1 cellular context compared by ENCODE assay signal in genomic region chr6:111572216-111572706, GRCh38.
TF ChIP-seq lines count a peak whose summit lies in the region.

No MANE protein-coding gene starts in this region.

TF ChIP-seq in HepG2, 621 proteins besides CTCF, POLR2A, EP300 and RAD21 (continued from another document and continues in another):
- peak; percentile 81; the same call in 1 of the 2 replicates for TF ChIP-seq KDM4B (CRISPR knock-in tag; IDR thresholded peaks at IDR 0.05)
- peak; percentile 77; the same call in 1 of the 2 replicates for TF ChIP-seq IRF2 (CRISPR knock-in tag; IDR thresholded peaks at IDR 0.05)
- no peak for TF ChIP-seq CCAR2 (optimal IDR thresholded peaks at IDR 0.05; ENCODE audit: low read depth, low read length)
- TF ChIP-seq SMAD1 (CRISPR knock-in tag; IDR thresholded peaks at IDR 0.05; ENCODE audit: borderline replicate concordance, low read depth): no peak
- no peak for TF ChIP-seq RFXANK (CRISPR knock-in tag; IDR thresholded peaks at IDR 0.05)
- TF ChIP-seq PRPF4 (IDR thresholded peaks at IDR 0.05; ENCODE audit: low read depth, low read length, poor library complexity, severe bottlenecking): no peak
- no peak for TF ChIP-seq ZFP90 (CRISPR knock-in tag; IDR thresholded peaks at IDR 0.05; ENCODE audit: borderline replicate concordance)
- no peak for TF ChIP-seq JUND (CRISPR knock-in tag; IDR thresholded peaks at IDR 0.05)
- TF ChIP-seq DMAP1 (CRISPR knock-in tag; IDR thresholded peaks at IDR 0.05): peak; percentile 55; the same call in 1 of the 2 replicates
- TF ChIP-seq BRF2 (CRISPR knock-in tag; IDR thresholded peaks at IDR 0.05): no peak
- no peak for TF ChIP-seq ATF7-NPFF (CRISPR knock-in tag; IDR thresholded peaks at IDR 0.05; ENCODE audit: low read depth)
- peak; percentile 80; the same call in 1 of the 2 replicates for TF ChIP-seq MIXL1 (CRISPR knock-in tag; IDR thresholded peaks at IDR 0.05)
- TF ChIP-seq, protein P1, sequence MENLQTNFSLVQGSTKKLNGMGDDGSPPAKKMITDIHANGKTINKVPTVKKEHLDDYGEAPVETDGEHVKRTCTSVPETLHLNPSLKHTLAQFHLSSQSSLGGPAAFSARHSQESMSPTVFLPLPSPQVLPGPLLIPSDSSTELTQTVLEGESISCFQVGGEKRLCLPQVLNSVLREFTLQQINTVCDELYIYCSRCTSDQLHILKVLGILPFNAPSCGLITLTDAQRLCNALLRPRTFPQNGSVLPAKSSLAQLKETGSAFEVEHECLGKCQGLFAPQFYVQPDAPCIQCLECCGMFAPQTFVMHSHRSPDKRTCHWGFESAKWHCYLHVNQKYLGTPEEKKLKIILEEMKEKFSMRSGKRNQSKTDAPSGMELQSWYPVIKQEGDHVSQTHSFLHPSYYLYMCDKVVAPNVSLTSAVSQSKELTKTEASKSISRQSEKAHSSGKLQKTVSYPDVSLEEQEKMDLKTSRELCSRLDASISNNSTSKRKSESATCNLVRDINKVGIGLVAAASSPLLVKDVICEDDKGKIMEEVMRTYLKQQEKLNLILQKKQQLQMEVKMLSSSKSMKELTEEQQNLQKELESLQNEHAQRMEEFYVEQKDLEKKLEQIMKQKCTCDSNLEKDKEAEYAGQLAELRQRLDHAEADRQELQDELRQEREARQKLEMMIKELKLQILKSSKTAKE (CRISPR knock-in tag; IDR thresholded peaks at IDR 0.05; ENCODE audit: borderline replicate concordance): no peak
- TF ChIP-seq, protein P2, sequence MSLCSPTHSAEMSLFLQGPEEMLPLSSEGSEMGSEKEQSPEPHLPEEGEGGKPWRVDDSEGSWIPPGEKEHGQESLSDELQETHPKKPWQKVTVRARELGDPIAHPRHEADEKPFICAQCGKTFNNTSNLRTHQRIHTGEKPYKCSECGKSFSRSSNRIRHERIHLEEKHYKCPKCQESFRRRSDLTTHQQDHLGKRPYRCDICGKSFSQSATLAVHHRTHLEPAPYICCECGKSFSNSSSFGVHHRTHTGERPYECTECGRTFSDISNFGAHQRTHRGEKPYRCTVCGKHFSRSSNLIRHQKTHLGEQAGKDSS (CRISPR knock-in tag; IDR thresholded peaks at IDR 0.05; ENCODE audit: borderline replicate concordance, low read depth): no peak
- TF ChIP-seq, protein P3, sequence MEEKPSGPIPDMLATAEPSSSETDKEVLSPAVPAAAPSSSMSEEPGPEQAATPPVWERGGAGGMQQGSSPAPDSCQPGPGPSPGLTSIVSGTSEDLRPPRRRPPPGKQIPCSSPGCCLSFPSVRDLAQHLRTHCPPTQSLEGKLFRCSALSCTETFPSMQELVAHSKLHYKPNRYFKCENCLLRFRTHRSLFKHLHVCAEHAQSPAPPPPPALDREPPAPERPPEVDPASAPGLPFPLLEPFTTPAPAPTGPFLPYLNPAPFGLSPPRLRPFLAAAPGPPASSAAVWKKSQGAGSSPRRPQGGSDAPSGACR (CRISPR knock-in tag; IDR thresholded peaks at IDR 0.05): no peak
- peak; percentile 70; the same call in 1 of the 2 replicates for TF ChIP-seq ZNF264 (CRISPR knock-in tag; IDR thresholded peaks at IDR 0.05)
- TF ChIP-seq, protein P4, sequence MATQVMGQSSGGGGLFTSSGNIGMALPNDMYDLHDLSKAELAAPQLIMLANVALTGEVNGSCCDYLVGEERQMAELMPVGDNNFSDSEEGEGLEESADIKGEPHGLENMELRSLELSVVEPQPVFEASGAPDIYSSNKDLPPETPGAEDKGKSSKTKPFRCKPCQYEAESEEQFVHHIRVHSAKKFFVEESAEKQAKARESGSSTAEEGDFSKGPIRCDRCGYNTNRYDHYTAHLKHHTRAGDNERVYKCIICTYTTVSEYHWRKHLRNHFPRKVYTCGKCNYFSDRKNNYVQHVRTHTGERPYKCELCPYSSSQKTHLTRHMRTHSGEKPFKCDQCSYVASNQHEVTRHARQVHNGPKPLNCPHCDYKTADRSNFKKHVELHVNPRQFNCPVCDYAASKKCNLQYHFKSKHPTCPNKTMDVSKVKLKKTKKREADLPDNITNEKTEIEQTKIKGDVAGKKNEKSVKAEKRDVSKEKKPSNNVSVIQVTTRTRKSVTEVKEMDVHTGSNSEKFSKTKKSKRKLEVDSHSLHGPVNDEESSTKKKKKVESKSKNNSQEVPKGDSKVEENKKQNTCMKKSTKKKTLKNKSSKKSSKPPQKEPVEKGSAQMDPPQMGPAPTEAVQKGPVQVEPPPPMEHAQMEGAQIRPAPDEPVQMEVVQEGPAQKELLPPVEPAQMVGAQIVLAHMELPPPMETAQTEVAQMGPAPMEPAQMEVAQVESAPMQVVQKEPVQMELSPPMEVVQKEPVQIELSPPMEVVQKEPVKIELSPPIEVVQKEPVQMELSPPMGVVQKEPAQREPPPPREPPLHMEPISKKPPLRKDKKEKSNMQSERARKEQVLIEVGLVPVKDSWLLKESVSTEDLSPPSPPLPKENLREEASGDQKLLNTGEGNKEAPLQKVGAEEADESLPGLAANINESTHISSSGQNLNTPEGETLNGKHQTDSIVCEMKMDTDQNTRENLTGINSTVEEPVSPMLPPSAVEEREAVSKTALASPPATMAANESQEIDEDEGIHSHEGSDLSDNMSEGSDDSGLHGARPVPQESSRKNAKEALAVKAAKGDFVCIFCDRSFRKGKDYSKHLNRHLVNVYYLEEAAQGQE (IDR thresholded peaks at IDR 0.05; ENCODE audit: borderline replicate concordance in 1 of 2, low read depth in 1 of 2, low read length in 2 of 2): peak in 1 of 2 experiments; percentile 51; a peak in 1 of 4 replicates
- no peak for TF ChIP-seq MBD4 (IDR thresholded peaks at IDR 0.05; ENCODE audit: borderline replicate concordance, low read length)
- no peak for TF ChIP-seq NPAS2 (CRISPR knock-in tag; IDR thresholded peaks at IDR 0.05; ENCODE audit: borderline replicate concordance)
- no peak for TF ChIP-seq SP1 (IDR thresholded peaks at IDR 0.05)
- TF ChIP-seq SP1 (CRISPR knock-in tag; IDR thresholded peaks at IDR 0.05): no peak
- TF ChIP-seq ZHX1 (CRISPR knock-in tag; IDR thresholded peaks at IDR 0.05; ENCODE audit: low read depth): peak; percentile 96
- TF ChIP-seq, protein P5, sequence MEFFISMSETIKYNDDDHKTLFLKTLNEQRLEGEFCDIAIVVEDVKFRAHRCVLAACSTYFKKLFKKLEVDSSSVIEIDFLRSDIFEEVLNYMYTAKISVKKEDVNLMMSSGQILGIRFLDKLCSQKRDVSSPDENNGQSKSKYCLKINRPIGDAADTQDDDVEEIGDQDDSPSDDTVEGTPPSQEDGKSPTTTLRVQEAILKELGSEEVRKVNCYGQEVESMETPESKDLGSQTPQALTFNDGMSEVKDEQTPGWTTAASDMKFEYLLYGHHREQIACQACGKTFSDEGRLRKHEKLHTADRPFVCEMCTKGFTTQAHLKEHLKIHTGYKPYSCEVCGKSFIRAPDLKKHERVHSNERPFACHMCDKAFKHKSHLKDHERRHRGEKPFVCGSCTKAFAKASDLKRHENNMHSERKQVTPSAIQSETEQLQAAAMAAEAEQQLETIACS (CRISPR knock-in tag; IDR thresholded peaks at IDR 0.05): no peak
- TF ChIP-seq ERF (CRISPR knock-in tag; IDR thresholded peaks at IDR 0.05): peak; percentile 89
- TF ChIP-seq CEBPG (CRISPR knock-in tag; IDR thresholded peaks at IDR 0.05): no peak; the same call in 1 of the 2 replicates
- TF ChIP-seq, protein P6, sequence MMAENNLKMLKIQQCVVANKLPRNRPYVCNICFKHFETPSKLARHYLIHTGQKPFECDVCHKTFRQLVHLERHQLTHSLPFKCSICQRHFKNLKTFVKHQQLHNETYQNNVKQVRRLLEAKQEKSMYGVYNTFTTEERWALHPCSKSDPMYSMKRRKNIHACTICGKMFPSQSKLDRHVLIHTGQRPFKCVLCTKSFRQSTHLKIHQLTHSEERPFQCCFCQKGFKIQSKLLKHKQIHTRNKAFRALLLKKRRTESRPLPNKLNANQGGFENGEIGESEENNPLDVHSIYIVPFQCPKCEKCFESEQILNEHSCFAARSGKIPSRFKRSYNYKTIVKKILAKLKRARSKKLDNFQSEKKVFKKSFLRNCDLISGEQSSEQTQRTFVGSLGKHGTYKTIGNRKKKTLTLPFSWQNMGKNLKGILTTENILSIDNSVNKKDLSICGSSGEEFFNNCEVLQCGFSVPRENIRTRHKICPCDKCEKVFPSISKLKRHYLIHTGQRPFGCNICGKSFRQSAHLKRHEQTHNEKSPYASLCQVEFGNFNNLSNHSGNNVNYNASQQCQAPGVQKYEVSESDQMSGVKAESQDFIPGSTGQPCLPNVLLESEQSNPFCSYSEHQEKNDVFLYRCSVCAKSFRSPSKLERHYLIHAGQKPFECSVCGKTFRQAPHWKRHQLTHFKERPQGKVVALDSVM (CRISPR knock-in tag; IDR thresholded peaks at IDR 0.05): no peak
- TF ChIP-seq AHR (CRISPR knock-in tag; IDR thresholded peaks at IDR 0.05): no peak
- peak; percentile 60; the same call in 1 of the 2 replicates for TF ChIP-seq WIZ (CRISPR knock-in tag; IDR thresholded peaks at IDR 0.05)
- peak; percentile 66; the same call in 1 of the 2 replicates for TF ChIP-seq ZSCAN9 (CRISPR knock-in tag; IDR thresholded peaks at IDR 0.05; ENCODE audit: borderline replicate concordance)
- peak; percentile 55; the same call in 1 of the 2 replicates for TF ChIP-seq ZNF501 (CRISPR knock-in tag; IDR thresholded peaks at IDR 0.05)
- no peak for TF ChIP-seq ZNF44 (CRISPR knock-in tag; IDR thresholded peaks at IDR 0.05)
- no peak for TF ChIP-seq ZC3H4 (CRISPR knock-in tag; IDR thresholded peaks at IDR 0.05; ENCODE audit: borderline replicate concordance)
- 0 out of 2 replicates have a peak, but pooled peaks have one; percentile 38 for TF ChIP-seq ZBTB43 (CRISPR knock-in tag; conservative IDR thresholded peaks at IDR 0.05)
- TF ChIP-seq, protein P7, sequence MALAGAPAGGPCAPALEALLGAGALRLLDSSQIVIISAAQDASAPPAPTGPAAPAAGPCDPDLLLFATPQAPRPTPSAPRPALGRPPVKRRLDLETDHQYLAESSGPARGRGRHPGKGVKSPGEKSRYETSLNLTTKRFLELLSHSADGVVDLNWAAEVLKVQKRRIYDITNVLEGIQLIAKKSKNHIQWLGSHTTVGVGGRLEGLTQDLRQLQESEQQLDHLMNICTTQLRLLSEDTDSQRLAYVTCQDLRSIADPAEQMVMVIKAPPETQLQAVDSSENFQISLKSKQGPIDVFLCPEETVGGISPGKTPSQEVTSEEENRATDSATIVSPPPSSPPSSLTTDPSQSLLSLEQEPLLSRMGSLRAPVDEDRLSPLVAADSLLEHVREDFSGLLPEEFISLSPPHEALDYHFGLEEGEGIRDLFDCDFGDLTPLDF (CRISPR knock-in tag; IDR thresholded peaks at IDR 0.05): no peak
- no peak for TF ChIP-seq NAIF1 (CRISPR knock-in tag; IDR thresholded peaks at IDR 0.05; ENCODE audit: borderline replicate concordance)
- TF ChIP-seq MZF1 (CRISPR knock-in tag; IDR thresholded peaks at IDR 0.05; ENCODE audit: borderline replicate concordance): no peak
- TF ChIP-seq YEATS2 (CRISPR knock-in tag; IDR thresholded peaks at IDR 0.05; ENCODE audit: borderline replicate concordance): peak; percentile 47; the same call in 1 of the 2 replicates
- TF ChIP-seq PHB2 (IDR thresholded peaks at IDR 0.05; ENCODE audit: partially characterized antibody): no peak
- TF ChIP-seq ZIK1 (CRISPR knock-in tag; IDR thresholded peaks at IDR 0.05; ENCODE audit: borderline replicate concordance, low read depth): no peak
- no peak for TF ChIP-seq ZNF3 (CRISPR knock-in tag; IDR thresholded peaks at IDR 0.05)
- 0 out of 2 replicates have a peak, but pooled peaks have one; percentile 77 for TF ChIP-seq ZNF276 (CRISPR knock-in tag; IDR thresholded peaks at IDR 0.05; ENCODE audit: low read depth)
